26 cellular contexts compared by ENCODE assay signal in genomic region chr4:19722404-19722803, GRCh38.
DNase-seq lines count a peak whose midpoint lies in the region; ATAC-seq, FAIRE-seq and TF ChIP-seq lines count a peak whose summit lies in the region.
"Had no signal": no experiment of that assay in that cellular context is flagged by ENCODE, and none has a peak within 500 bp of the region (broad histone marks: within the 10 kb centered on the region; RNA-seq: fewer than 3 reads in every experiment).

No MANE protein-coding gene starts in this region.

- no peaks in the 10 kb centered on the region for H3K36me3 Mint-ChIP-seq in Calu3 (ENCODE audit: insufficient read depth, unreplicated experiment)
- H3K36me3 Mint-ChIP-seq: CD8-positive, alpha-beta T cell had no signal

- CTCF ChIA-PET in Calu3 (lab: Charles Lee) (no interaction called here), endothelial cell of umbilical vein (lab: Charles Lee) (interaction anchor here (1.0 to 1.2 kb wide), 2 partner anchors 53 to 55 kb away, joined by 3 read pairs; no protein-coding TSS in a partner anchor)

- peaks cover 15% of the 10 kb centered on the region for H3K4me1 Mint-ChIP-seq in Calu3 (ENCODE audit: low read depth, unreplicated experiment)
- H3K4me1 Mint-ChIP-seq: B cell had no signal

- FAIRE-seq in endothelial cell of umbilical vein (lab: Jason Lieb, UNC): peak; percentile 67
- FAIRE-seq: A549, GM12878, GM12892, GM18507 had no signal

- H3K79me2 ChIP-seq in endothelial cell of umbilical vein (ENCODE audit: control insufficient read depth, insufficient read depth, low read length): no peaks in the 10 kb centered on the region

- H3K4me1 ChIP-seq in endothelial cell of umbilical vein (ENCODE audit: control insufficient read depth, extremely low read depth, insufficient read depth, low read length): peaks cover 39% of the 10 kb centered on the region
- H3K4me1 ChIP-seq: A549, Caco-2 had no signal

- no peaks in the 10 kb centered on the region for H3K9me3 ChIP-seq in endothelial cell of umbilical vein (replicated peaks; ENCODE audit: control insufficient read depth, insufficient read depth, low read length)
- H3K9me3 ChIP-seq: A549, Caco-2 had no signal

- H4K20me1 ChIP-seq in endothelial cell of umbilical vein (replicated peaks; ENCODE audit: control insufficient read depth, extremely low read depth, insufficient read depth, low read length): no peaks in the 10 kb centered on the region
- H4K20me1 ChIP-seq: BLaER1 treated with 17β-estradiol and CSF1 and Interleukin-3, amounts not matched to agents 10 nM and 100 nM had no signal

- POLR2A ChIA-PET in endothelial cell of umbilical vein (lab: Charles Lee): interaction anchor here (0.6 kb wide), 1 partner anchor 245 kb away, joined by 5 read pairs; no protein-coding TSS in a partner anchor

- no peak for TF ChIP-seq CTCF in Calu3 (IDR thresholded peaks at IDR 0.05; ENCODE audit: unreplicated experiment)
- no peak for TF ChIP-seq CTCF in endothelial cell of umbilical vein (IDR thresholded peaks at IDR 0.05; ENCODE audit: extremely low read depth in 1 of 2, insufficient read depth in 1 of 2, low read depth in 1 of 2, low read length in 2 of 2)

- BruUV-seq in Calu3 (replicated peaks; lab: Mats Ljungman, UMichigan) (no TSS peak), endothelial cell of umbilical vein (replicated peaks; lab: Mats Ljungman, UMichigan) (no TSS peak)

- peak overlapping the region; percentile 1 for H3K27ac Mint-ChIP-seq in Calu3 (ENCODE audit: unreplicated experiment)
- H3K27ac Mint-ChIP-seq: B cell; CD4-positive, alpha-beta T cell; CD8-positive, alpha-beta T cell had no signal

- intact Hi-C loops in Calu3 (cut with micrococcal nuclease; ENCODE audit: unreplicated experiment): no loop called here
- intact Hi-C loops in endothelial cell of umbilical vein (cut with micrococcal nuclease): loop anchor here (1.0 to 5.0 kb wide), 4 partner anchors 8 to 320 kb away; no protein-coding TSS in a partner anchor

- H3K4me2 ChIP-seq in endothelial cell of umbilical vein (ENCODE audit: insufficient read depth, low read length): peak overlapping the region; percentile 23
- H3K4me2 ChIP-seq: A549 had no signal

- no peaks in the 10 kb centered on the region for H3K27me3 ChIP-seq in endothelial cell of umbilical vein (ENCODE audit: control insufficient read depth in 2 of 2, insufficient read depth in 2 of 2, low read length in 2 of 2)

- peak overlapping the region; percentile 77 for H3K27ac ChIP-seq in endothelial cell of umbilical vein (ENCODE audit: insufficient read depth, low read depth, low read length)
- H3K27ac ChIP-seq: 22Rv1; A549; BLaER1 treated with 17β-estradiol and CSF1 and Interleukin-3, amounts not matched to agents 10 nM and 100 nM; C4-2B had no signal

- DNase-seq in Calu3 (no peak), endothelial cell of umbilical vein (ENCODE audit: low read depth, low spot score) (peak; percentile 88), kidney tubule cell (ENCODE audit: low spot score) (peak; percentile 47), renal cortical epithelial cell (ENCODE audit: low read depth) (peak; percentile 63), anterior cingulate cortex (lab: John Stamatoyannopoulos, UW) (no peak), SHP77 treated with DMSO at 0.1 percent for 48 hours (lab: John Stamatoyannopoulos, UW) (no peak)
- DNase-seq: AML-193; Caco-2; CD4-positive, alpha-beta T cell; CD8-positive, alpha-beta T cell; DMS 273 treated with DMSO at 0.1 percent for 48 hours; DMS153; DMS53; DMS79; DND-41; EL; GDM1 had no signal

- peak overlapping the region; percentile 43 for H3K9ac ChIP-seq in endothelial cell of umbilical vein (replicated peaks; ENCODE audit: extremely low read depth, insufficient read depth, low read length)
- H3K9ac ChIP-seq: BLaER1 treated with 17β-estradiol and CSF1 and Interleukin-3, amounts not matched to agents 10 nM and 100 nM had no signal

- no peaks in the 10 kb centered on the region for H3K36me3 ChIP-seq in endothelial cell of umbilical vein (ENCODE audit: control insufficient read depth in 2 of 2, extremely low read depth in 1 of 2, insufficient read depth in 2 of 2, low read length in 2 of 2)
- H3K36me3 ChIP-seq: BLaER1 treated with 17β-estradiol and CSF1 and Interleukin-3, amounts not matched to agents 10 nM and 100 nM had no signal

- no peaks in the 10 kb centered on the region for H3K9me1 ChIP-seq in endothelial cell of umbilical vein (replicated peaks; ENCODE audit: control insufficient read depth, extremely low read depth, insufficient read depth, low read length)

- H2AFZ ChIP-seq in endothelial cell of umbilical vein (ENCODE audit: low read depth, low read length): no peak overlapping the region

- dilution Hi-C loops in endothelial cell of umbilical vein (cut with MboI; ENCODE audit: extremely low pct_ligation_motif_present, low sequenced_read_pairs): no loop called here

- H3K4me3 ChIP-seq in endothelial cell of umbilical vein (replicated peaks in 1 of 3; ENCODE audit: insufficient read depth in 1 of 3, low read depth in 1 of 3, low read length in 3 of 3): no peak overlapping the region
- H3K4me3 ChIP-seq: A549; BLaER1 treated with 17β-estradiol and CSF1 and Interleukin-3, amounts not matched to agents 10 nM and 100 nM; GM12878 had no signal

- no peak for ATAC-seq in GM19395 (IDR thresholded peaks at IDR 0.05; ENCODE audit: unreplicated experiment)
- ATAC-seq: A549; CD8-positive, alpha-beta T cell; GM12878 had no signal

- H3K4me3 Mint-ChIP-seq in Calu3 (ENCODE audit: low read depth, unreplicated experiment): no peak overlapping the region
- H3K4me3 Mint-ChIP-seq: B cell; CD4-positive, alpha-beta T cell; CD8-positive, alpha-beta T cell had no signal

- peaks cover 4% of the 10 kb centered on the region for H3K9me3 Mint-ChIP-seq in Calu3 (ENCODE audit: low read depth, unreplicated experiment)

- no peaks in the 10 kb centered on the region for H3K27me3 Mint-ChIP-seq in Calu3 (ENCODE audit: unreplicated experiment)
- H3K27me3 Mint-ChIP-seq: B cell; CD4-positive, alpha-beta T cell had no signal

- no peak for TF ChIP-seq POLR2A in endothelial cell of umbilical vein (IDR thresholded peaks at IDR 0.05; ENCODE audit: low read depth, low read length)

TF ChIP-seq in endothelial cell of umbilical vein, 7 proteins besides CTCF, POLR2A, EP300 and RAD21:
- TF ChIP-seq POLR2AphosphoS5 (IDR thresholded peaks at IDR 0.05; ENCODE audit: insufficient read depth, low read depth, low read length): no peak
- peak; percentile 85 for TF ChIP-seq GATA2 (IDR thresholded peaks at IDR 0.05; ENCODE audit: insufficient read depth, insufficient read length, low read depth, low read length)
- peak; percentile 63 for TF ChIP-seq FOS (IDR thresholded peaks at IDR 0.05; ENCODE audit: borderline replicate concordance, insufficient read depth, low read length)
- no peak for TF ChIP-seq MAX (IDR thresholded peaks at IDR 0.05; ENCODE audit: insufficient read depth, insufficient read length)
- peak; percentile 90 for TF ChIP-seq JUN (IDR thresholded peaks at IDR 0.05; ENCODE audit: borderline replicate concordance, insufficient read depth, insufficient read length, low read depth)
- TF ChIP-seq MYC (IDR thresholded peaks at IDR 0.05; ENCODE audit: low read depth, low read length): no peak
- no peak for TF ChIP-seq EZH2 (IDR thresholded peaks at IDR 0.05; ENCODE audit: borderline replicate concordance, low read depth, low read length, severe bottlenecking)

Comparison
In these comparisons a context has a peak if more than half of its experiments do, and no peak if none do; other contexts are left out.
1. DNase-seq: peak in endothelial cell of umbilical vein (single experiment), kidney tubule cell (single experiment) and renal cortical epithelial cell (single experiment); none in Calu3 (single experiment), anterior cingulate cortex (0 of 58) and SHP77 treated with DMSO at 0.1 percent for 48 hours (single experiment).